ENCODE assay signal across 32 cellular contexts in genomic region chr3:8191406-8191805, GRCh38.
"Had no signal": no experiment of that assay in that cellular context is flagged by ENCODE, and none has a peak within 500 bp of the region (broad histone marks: within the 10 kb centered on the region; RNA-seq: fewer than 3 reads in every experiment).

No MANE protein-coding gene starts in this region.

- H3K4me3 ChIP-seq: coronary artery, esophagus muscularis mucosa, gastrocnemius medialis, heart left ventricle had no signal

- H3K4me3 Mint-ChIP-seq: activated CD4-positive, alpha-beta memory T cell treated with anti-CD3 and anti-CD28 coated beads, Interleukin-2, amount 10 ng/mL, durations not matched to agents 7 days and 5 days; activated CD4-positive, alpha-beta T cell treated with anti-CD3 and anti-CD28 coated beads, Interleukin-2, amount 10 ng/mL, durations not matched to agents 7 days and 5 days; activated naive CD8-positive, alpha-beta T cell; activated T-cell treated with anti-CD3 and anti-CD28 coated beads, Interleukin-2, amount 50 U/mL, for 24 hours; activated T-cell treated with anti-CD3 and anti-CD28 coated beads, Interleukin-2, amount 50 U/mL, for 72 hours; activated T-helper 17 cell treated with anti-CD3 and anti-CD28 coated beads, Interleukin-2, amount 50 U/mL, for 72 hours; central memory CD8-positive, alpha-beta T cell; effector memory CD8-positive, alpha-beta T cell had no signal

- H3K9me3 ChIP-seq: gastrocnemius medialis had no signal

- H3K27ac ChIP-seq: brain microvascular endothelial cell, coronary artery, esophagus muscularis mucosa, foreskin keratinocyte, gastrocnemius medialis, heart left ventricle had no signal

- DNase-seq: activated CD4-positive, alpha-beta memory T cell treated with anti-CD3 and anti-CD28 coated beads, Interleukin-2, amount 10 ng/mL, durations not matched to agents 7 days and 5 days; activated CD4-positive, alpha-beta T cell treated with anti-CD3 and anti-CD28 coated beads for 1 hour; activated CD4-positive, alpha-beta T cell treated with anti-CD3 and anti-CD28 coated beads for 4 hours; activated CD4-positive, alpha-beta T cell treated with anti-CD3 and anti-CD28 coated beads, Interleukin-2, amount 10 ng/mL, durations not matched to agents 7 days and 5 days; activated CD4-positive, alpha-beta T cell treated with anti-CD3 and anti-CD28 coated beads, Interleukin-2, amount 50 U/mL, for 4 hours; activated CD8-positive, alpha-beta memory T cell treated with anti-CD3 and anti-CD28 coated beads, Interleukin-2, amount 50 U/mL, for 48 hours; activated effector memory CD4-positive, alpha-beta T cell treated with Interleukin-2 at 50 U/mL for 16 hours; activated gamma-delta T cell treated with Interleukin-2 at 50 U/mL for 16 hours; activated naive CD4-positive, alpha-beta T cell treated with anti-CD3 and anti-CD28 coated beads, Interleukin-2, amount 50 U/mL, for 16 hours; activated naive CD4-positive, alpha-beta T cell treated with Interleukin-2 at 50 U/mL for 16 hours; activated T-cell treated with anti-CD3 and anti-CD28 coated beads for 4 hours; activated T-cell treated with anti-CD3 and anti-CD28 coated beads, Interleukin-2, amount 50 U/mL, for 24 hours; activated T-cell treated with anti-CD3 and anti-CD28 coated beads, Interleukin-2, amount 50 U/mL, for 72 hours; amniotic stem cell; anterior cingulate cortex; brain microvascular endothelial cell; dermis blood vessel endothelial cell; effector CD4-positive, alpha-beta T cell; effector memory CD8-positive, alpha-beta T cell; erythroblast; foreskin keratinocyte; gastrocnemius medialis; glutamatergic neuron; heart left ventricle; T-helper 2 cell had no signal

- H3K27me3 ChIP-seq: brain microvascular endothelial cell, esophagus muscularis mucosa, foreskin keratinocyte, gastrocnemius medialis, heart left ventricle had no signal

- H3K27ac Mint-ChIP-seq: activated CD4-positive, alpha-beta memory T cell treated with anti-CD3 and anti-CD28 coated beads, Interleukin-2, amount 10 ng/mL, durations not matched to agents 7 days and 5 days; activated CD4-positive, alpha-beta T cell treated with anti-CD3 and anti-CD28 coated beads, Interleukin-2, amount 10 ng/mL, durations not matched to agents 7 days and 5 days; activated naive CD8-positive, alpha-beta T cell; activated T-cell treated with anti-CD3 and anti-CD28 coated beads, Interleukin-2, amount 50 U/mL, for 24 hours; activated T-cell treated with anti-CD3 and anti-CD28 coated beads, Interleukin-2, amount 50 U/mL, for 72 hours; activated T-helper 17 cell treated with anti-CD3 and anti-CD28 coated beads, Interleukin-2, amount 50 U/mL, for 72 hours; effector memory CD8-positive, alpha-beta T cell had no signal

- H3K27me3 Mint-ChIP-seq: activated CD4-positive, alpha-beta memory T cell treated with anti-CD3 and anti-CD28 coated beads, Interleukin-2, amount 10 ng/mL, durations not matched to agents 7 days and 5 days had no signal

- H3K9me3 Mint-ChIP-seq: activated CD4-positive, alpha-beta memory T cell treated with anti-CD3 and anti-CD28 coated beads, Interleukin-2, amount 10 ng/mL, durations not matched to agents 7 days and 5 days; activated CD4-positive, alpha-beta T cell treated with anti-CD3 and anti-CD28 coated beads, Interleukin-2, amount 10 ng/mL, durations not matched to agents 7 days and 5 days; effector memory CD8-positive, alpha-beta T cell had no signal

- H3K4me1 ChIP-seq: foreskin keratinocyte, gastrocnemius medialis, heart left ventricle had no signal

- ATAC-seq: activated T-cell treated with anti-CD3 and anti-CD28 coated beads, Interleukin-2, amount 50 U/mL, for 72 hours; activated T-helper 17 cell treated with anti-CD3 and anti-CD28 coated beads, Interleukin-2, amount 50 U/mL, for 72 hours; effector memory CD8-positive, alpha-beta T cell; foreskin keratinocyte; gastrocnemius medialis; heart left ventricle had no signal

- FAIRE-seq: astrocyte, bronchial epithelial cell had no signal

- H3K36me3 ChIP-seq: brain microvascular endothelial cell, esophagus muscularis mucosa, gastrocnemius medialis, heart left ventricle had no signal

- H3K4me1 Mint-ChIP-seq: activated CD4-positive, alpha-beta memory T cell treated with anti-CD3 and anti-CD28 coated beads, Interleukin-2, amount 10 ng/mL, durations not matched to agents 7 days and 5 days; activated CD4-positive, alpha-beta T cell treated with anti-CD3 and anti-CD28 coated beads, Interleukin-2, amount 10 ng/mL, durations not matched to agents 7 days and 5 days; activated T-helper 17 cell treated with anti-CD3 and anti-CD28 coated beads, Interleukin-2, amount 50 U/mL, for 72 hours; central memory CD8-positive, alpha-beta T cell had no signal
